1 cellular context compared by ENCODE assay signal in the genomic region with DNA sequence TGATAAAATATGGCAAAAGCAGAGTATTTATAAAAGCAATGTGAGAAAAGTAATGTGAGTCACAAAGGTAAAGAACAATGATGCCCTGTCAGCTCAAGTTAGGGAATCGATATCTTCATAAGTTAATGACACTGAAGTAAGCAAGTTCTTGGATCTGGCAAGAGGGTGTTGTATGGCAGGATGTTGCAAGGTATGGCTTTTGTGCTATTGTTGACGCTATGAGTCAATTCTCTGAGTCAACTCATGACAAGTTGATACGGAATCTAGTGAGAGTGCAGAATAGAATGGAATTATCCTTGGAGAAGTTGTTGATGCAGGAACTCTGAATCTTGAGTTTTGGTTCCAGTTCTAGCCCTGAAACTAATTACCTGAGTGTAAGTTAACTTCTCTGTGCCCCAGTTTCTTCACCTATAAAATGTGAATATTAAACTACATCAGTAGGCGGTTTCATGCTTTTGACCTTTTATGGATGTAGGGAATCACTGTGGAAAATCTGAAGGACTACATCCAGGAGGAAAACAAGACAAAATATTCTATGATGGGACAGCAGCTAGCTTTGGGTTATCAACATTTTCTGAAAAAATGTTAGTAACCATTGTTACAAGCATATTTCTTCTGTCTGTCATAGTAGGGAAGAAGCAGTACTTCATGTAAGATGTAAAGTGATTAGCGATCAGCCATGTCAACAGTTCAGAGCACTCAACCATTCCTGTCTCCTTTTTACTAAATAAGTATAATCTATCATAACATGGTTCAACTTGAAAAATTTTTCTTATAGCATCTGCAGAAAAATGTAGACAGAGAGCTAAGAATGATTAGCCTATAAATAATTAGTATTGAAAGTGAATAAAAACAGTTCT.
TF ChIP-seq lines count a peak whose summit lies in the region.

No MANE protein-coding gene starts in this region.

TF ChIP-seq in GM23338, 12 proteins besides CTCF, POLR2A, EP300 and RAD21 (continued from another document):
- TF ChIP-seq, protein P1, sequence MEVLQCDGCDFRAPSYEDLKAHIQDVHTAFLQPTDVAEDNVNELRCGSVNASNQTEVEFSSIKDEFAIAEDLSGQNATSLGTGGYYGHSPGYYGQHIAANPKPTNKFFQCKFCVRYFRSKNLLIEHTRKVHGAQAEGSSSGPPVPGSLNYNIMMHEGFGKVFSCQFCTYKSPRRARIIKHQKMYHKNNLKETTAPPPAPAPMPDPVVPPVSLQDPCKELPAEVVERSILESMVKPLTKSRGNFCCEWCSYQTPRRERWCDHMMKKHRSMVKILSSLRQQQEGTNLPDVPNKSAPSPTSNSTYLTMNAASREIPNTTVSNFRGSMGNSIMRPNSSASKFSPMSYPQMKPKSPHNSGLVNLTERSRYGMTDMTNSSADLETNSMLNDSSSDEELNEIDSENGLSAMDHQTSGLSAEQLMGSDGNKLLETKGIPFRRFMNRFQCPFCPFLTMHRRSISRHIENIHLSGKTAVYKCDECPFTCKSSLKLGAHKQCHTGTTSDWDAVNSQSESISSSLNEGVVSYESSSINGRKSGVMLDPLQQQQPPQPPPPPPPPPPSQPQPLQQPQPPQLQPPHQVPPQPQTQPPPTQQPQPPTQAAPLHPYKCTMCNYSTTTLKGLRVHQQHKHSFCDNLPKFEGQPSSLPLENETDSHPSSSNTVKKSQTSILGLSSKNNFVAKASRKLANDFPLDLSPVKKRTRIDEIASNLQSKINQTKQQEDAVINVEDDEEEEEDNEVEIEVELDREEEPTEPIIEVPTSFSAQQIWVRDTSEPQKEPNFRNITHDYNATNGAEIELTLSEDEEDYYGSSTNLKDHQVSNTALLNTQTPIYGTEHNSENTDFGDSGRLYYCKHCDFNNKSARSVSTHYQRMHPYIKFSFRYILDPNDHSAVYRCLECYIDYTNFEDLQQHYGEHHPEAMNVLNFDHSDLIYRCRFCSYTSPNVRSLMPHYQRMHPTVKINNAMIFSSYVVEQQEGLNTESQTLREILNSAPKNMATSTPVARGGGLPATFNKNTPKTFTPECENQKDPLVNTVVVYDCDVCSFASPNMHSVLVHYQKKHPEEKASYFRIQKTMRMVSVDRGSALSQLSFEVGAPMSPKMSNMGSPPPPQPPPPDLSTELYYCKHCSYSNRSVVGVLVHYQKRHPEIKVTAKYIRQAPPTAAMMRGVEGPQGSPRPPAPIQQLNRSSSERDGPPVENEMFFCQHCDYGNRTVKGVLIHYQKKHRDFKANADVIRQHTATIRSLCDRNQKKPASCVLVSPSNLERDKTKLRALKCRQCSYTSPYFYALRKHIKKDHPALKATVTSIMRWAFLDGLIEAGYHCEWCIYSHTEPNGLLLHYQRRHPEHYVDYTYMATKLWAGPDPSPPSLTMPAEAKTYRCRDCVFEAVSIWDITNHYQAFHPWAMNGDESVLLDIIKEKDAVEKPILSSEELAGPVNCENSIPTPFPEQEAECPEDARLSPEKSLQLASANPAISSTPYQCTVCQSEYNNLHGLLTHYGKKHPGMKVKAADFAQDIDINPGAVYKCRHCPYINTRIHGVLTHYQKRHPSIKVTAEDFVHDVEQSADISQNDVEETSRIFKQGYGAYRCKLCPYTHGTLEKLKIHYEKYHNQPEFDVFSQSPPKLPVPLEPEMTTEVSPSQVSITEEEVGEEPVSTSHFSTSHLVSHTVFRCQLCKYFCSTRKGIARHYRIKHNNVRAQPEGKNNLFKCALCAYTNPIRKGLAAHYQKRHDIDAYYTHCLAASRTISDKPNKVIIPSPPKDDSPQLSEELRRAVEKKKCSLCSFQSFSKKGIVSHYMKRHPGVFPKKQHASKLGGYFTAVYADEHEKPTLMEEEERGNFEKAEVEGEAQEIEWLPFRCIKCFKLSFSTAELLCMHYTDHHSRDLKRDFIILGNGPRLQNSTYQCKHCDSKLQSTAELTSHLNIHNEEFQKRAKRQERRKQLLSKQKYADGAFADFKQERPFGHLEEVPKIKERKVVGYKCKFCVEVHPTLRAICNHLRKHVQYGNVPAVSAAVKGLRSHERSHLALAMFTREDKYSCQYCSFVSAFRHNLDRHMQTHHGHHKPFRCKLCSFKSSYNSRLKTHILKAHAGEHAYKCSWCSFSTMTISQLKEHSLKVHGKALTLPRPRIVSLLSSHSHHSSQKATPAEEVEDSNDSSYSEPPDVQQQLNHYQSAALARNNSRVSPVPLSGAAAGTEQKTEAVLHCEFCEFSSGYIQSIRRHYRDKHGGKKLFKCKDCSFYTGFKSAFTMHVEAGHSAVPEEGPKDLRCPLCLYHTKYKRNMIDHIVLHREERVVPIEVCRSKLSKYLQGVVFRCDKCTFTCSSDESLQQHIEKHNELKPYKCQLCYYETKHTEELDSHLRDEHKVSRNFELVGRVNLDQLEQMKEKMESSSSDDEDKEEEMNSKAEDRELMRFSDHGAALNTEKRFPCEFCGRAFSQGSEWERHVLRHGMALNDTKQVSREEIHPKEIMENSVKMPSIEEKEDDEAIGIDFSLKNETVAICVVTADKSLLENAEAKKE (CRISPR knock-in tag; IDR thresholded peaks at IDR 0.05): no peak
- no peak for TF ChIP-seq STAT1 (IDR thresholded peaks at IDR 0.05; ENCODE audit: unreplicated experiment)
- TF ChIP-seq EZH2phosphoT487 (IDR thresholded peaks at IDR 0.05; ENCODE audit: unreplicated experiment): no peak
- TF ChIP-seq JUNB (IDR thresholded peaks at IDR 0.05; ENCODE audit: unreplicated experiment): no peak
- TF ChIP-seq ZNF331 (CRISPR knock-in tag; IDR thresholded peaks at IDR 0.05; ENCODE audit: low read depth): no peak
- no peak for TF ChIP-seq NANOG (IDR thresholded peaks at IDR 0.05; ENCODE audit: borderline replicate concordance)
